Comparison of ENCODE assay signal across 17 cellular contexts in genomic region chr13:68872338-68872737, GRCh38.
DNase-seq lines count a peak whose midpoint lies in the region; FAIRE-seq and TF ChIP-seq lines count a peak whose summit lies in the region.
"Had no signal": no experiment of that assay in that cellular context is flagged by ENCODE, and none has a peak within 500 bp of the region (broad histone marks: within the 10 kb centered on the region; RNA-seq: fewer than 3 reads in every experiment).

No MANE protein-coding gene starts in this region.

- no peak overlapping the region for H2BK15ac ChIP-seq in mesendoderm (replicated peaks; ENCODE audit: low read depth)

- no peak overlapping the region for H2AK5ac ChIP-seq in mesendoderm (ENCODE audit: low read length)

- no peak overlapping the region for H4K5ac ChIP-seq in mesendoderm (ENCODE audit: low read length)

- no CpG with 5 or more reads among the region's 2 CpGs for WGBS in mesendoderm (ENCODE audit: extremely low coverage, insufficient coverage, low lambda C conversion rate)

- H3K4me1 ChIP-seq in astrocyte (ENCODE audit: insufficient read depth, low read length) (no peaks in the 10 kb centered on the region), mesendoderm (ENCODE audit: control insufficient read depth, low read depth, low read length) (no peaks in the 10 kb centered on the region)
- H3K4me1 ChIP-seq: BLaER1 treated with 17β-estradiol and CSF1 and Interleukin-3, amounts not matched to agents 10 nM and 100 nM had no signal

- no peak overlapping the region for H3K27ac ChIP-seq in RWPE1
- no peak overlapping the region for H3K27ac ChIP-seq in astrocyte (ENCODE audit: low read depth, low read length)
- H3K27ac ChIP-seq in mesendoderm (ENCODE audit: low read depth, low read length) = no peak overlapping the region
- H3K27ac ChIP-seq: 22Rv1; BLaER1 treated with 17β-estradiol and CSF1 and Interleukin-3, amounts not matched to agents 10 nM and 100 nM; GM23248 had no signal

- no peak overlapping the region for H2BK120ac ChIP-seq in mesendoderm (ENCODE audit: low read depth, low read length)

- H3K9me3 ChIP-seq in astrocyte (ENCODE audit: insufficient read depth, low read depth, low read length) = no peaks in the 10 kb centered on the region
- H3K9me3 ChIP-seq: BLaER1 treated with 17β-estradiol and CSF1 and Interleukin-3, amounts not matched to agents 10 nM and 100 nM had no signal

- H3K4ac ChIP-seq in mesendoderm (ENCODE audit: low read depth, low read length) = no peak overlapping the region

- H3K9me3 Mint-ChIP-seq in astrocyte (ENCODE audit: unreplicated experiment) = no peaks in the 10 kb centered on the region
- H3K9me3 Mint-ChIP-seq in osteocyte (ENCODE audit: unreplicated experiment) = peaks cover 9% of the 10 kb centered on the region

- peak; percentile 0 for DNase-seq in A172 (ENCODE audit: low spot score)
- peak; percentile 33 for DNase-seq in HT1080 (ENCODE audit: low read depth)
- peak; percentile 16 for DNase-seq in RWPE1 (ENCODE audit: low spot score)
- DNase-seq in astrocyte (ENCODE audit: low read depth) = peak; percentile 2
- DNase-seq in 8988T = no peak
- no peak for DNase-seq in germinal center (ENCODE audit: low spot score)
- DNase-seq in mesendoderm = no peak
- no peak for DNase-seq in osteocyte (ENCODE audit: extremely low spot score, unreplicated experiment)
- DNase-seq: Calu3; CD8-positive, alpha-beta T cell; DMS79 treated with DMSO at 0.1 percent for 48 hours; GM23248; HCEC 1CT had no signal

- no peak for FAIRE-seq in astrocyte (lab: Jason Lieb, UNC)
- FAIRE-seq: GM12878 had no signal

- POLR2A ChIA-PET in RWPE1 (lab: Yijun Ruan, JAX; ENCODE audit: low non-redundant PET) = no interaction called here

- H3K4me1 Mint-ChIP-seq in astrocyte (ENCODE audit: low read depth, unreplicated experiment) = no peaks in the 10 kb centered on the region
- no peaks in the 10 kb centered on the region for H3K4me1 Mint-ChIP-seq in osteocyte (ENCODE audit: unreplicated experiment)
- H3K4me1 Mint-ChIP-seq: B cell had no signal

- no peak overlapping the region for H3K4me3 ChIP-seq in astrocyte (ENCODE audit: insufficient read depth, low read depth, low read length)
- no peak overlapping the region for H3K4me3 ChIP-seq in mesendoderm (ENCODE audit: low read length)
- H3K4me3 ChIP-seq: BLaER1 treated with 17β-estradiol and CSF1 and Interleukin-3, amounts not matched to agents 10 nM and 100 nM; GM12878; GM23248 had no signal

- H3K79me2 ChIP-seq in astrocyte (ENCODE audit: insufficient read depth, low read length) (no peaks in the 10 kb centered on the region), mesendoderm (ENCODE audit: control insufficient read depth, insufficient read depth, low read length) (no peaks in the 10 kb centered on the region)

- no peak overlapping the region for H2AFZ ChIP-seq in astrocyte (ENCODE audit: low read depth, low read length)
- H2AFZ ChIP-seq: GM23248 had no signal

- CTCF ChIA-PET in RWPE1 (lab: Yijun Ruan, JAX) = no interaction called here

- no peak overlapping the region for H4K8ac ChIP-seq in mesendoderm (ENCODE audit: low read depth, low read length)

- H4K20me1 ChIP-seq in astrocyte (ENCODE audit: insufficient read depth, low read length) = no peaks in the 10 kb centered on the region
- H4K20me1 ChIP-seq: BLaER1 treated with 17β-estradiol and CSF1 and Interleukin-3, amounts not matched to agents 10 nM and 100 nM had no signal

- H3K18ac ChIP-seq in mesendoderm (ENCODE audit: low read length) = no peak overlapping the region

- H3K9ac ChIP-seq in astrocyte (ENCODE audit: low read length) = no peak overlapping the region
- H3K9ac ChIP-seq in mesendoderm (ENCODE audit: low read length) = no peak overlapping the region
- H3K9ac ChIP-seq: BLaER1 treated with 17β-estradiol and CSF1 and Interleukin-3, amounts not matched to agents 10 nM and 100 nM; GM23248 had no signal

- H3K36me3 ChIP-seq in astrocyte (ENCODE audit: insufficient read depth, low read length) (no peaks in the 10 kb centered on the region), mesendoderm (ENCODE audit: control insufficient read depth, insufficient read depth, low read length) (no peaks in the 10 kb centered on the region)
- H3K36me3 ChIP-seq: BLaER1 treated with 17β-estradiol and CSF1 and Interleukin-3, amounts not matched to agents 10 nM and 100 nM had no signal

- H3K23ac ChIP-seq in mesendoderm (ENCODE audit: low read length) = no peak overlapping the region

- H3K36me3 Mint-ChIP-seq in astrocyte (ENCODE audit: low read depth, unreplicated experiment) (no peaks in the 10 kb centered on the region), osteocyte (ENCODE audit: unreplicated experiment) (no peaks in the 10 kb centered on the region)
- H3K36me3 Mint-ChIP-seq: CD8-positive, alpha-beta T cell had no signal

- no peak overlapping the region for H2BK5ac ChIP-seq in mesendoderm (ENCODE audit: low read length)

- H3K56ac ChIP-seq in mesendoderm (ENCODE audit: low read length) = no peak overlapping the region

- no peaks in the 10 kb centered on the region for H3K79me1 ChIP-seq in mesendoderm (ENCODE audit: low read length)

- no peak overlapping the region for H3K27ac Mint-ChIP-seq in astrocyte (ENCODE audit: unreplicated experiment)
- H3K27ac Mint-ChIP-seq in osteocyte (ENCODE audit: unreplicated experiment) = no peak overlapping the region
- H3K27ac Mint-ChIP-seq: B cell; CD8-positive, alpha-beta T cell had no signal

- H3K27me3 ChIP-seq in astrocyte (ENCODE audit: insufficient read depth, low read length) (no peaks in the 10 kb centered on the region), mesendoderm (ENCODE audit: insufficient read depth, low read length, poor library complexity) (no peaks in the 10 kb centered on the region)
- H3K27me3 ChIP-seq: BLaER1 treated with 17β-estradiol and CSF1 and Interleukin-3, amounts not matched to agents 10 nM and 100 nM had no signal

- TF ChIP-seq CTCF in RWPE1 (conservative IDR thresholded peaks at IDR 0.05; ENCODE audit: low read depth) (no peak), astrocyte (IDR thresholded peaks at IDR 0.05; ENCODE audit: insufficient read depth, low read depth, low read length) (no peak), osteocyte (IDR thresholded peaks at IDR 0.05) (no peak)

- no peaks in the 10 kb centered on the region for H3K27me3 Mint-ChIP-seq in astrocyte (ENCODE audit: low read depth, unreplicated experiment)
- no peaks in the 10 kb centered on the region for H3K27me3 Mint-ChIP-seq in osteocyte (ENCODE audit: unreplicated experiment)
- H3K27me3 Mint-ChIP-seq: B cell had no signal

- H3K4me3 Mint-ChIP-seq in astrocyte (ENCODE audit: unreplicated experiment) (no peak overlapping the region), osteocyte (ENCODE audit: unreplicated experiment) (no peak overlapping the region)
- H3K4me3 Mint-ChIP-seq: B cell; CD8-positive, alpha-beta T cell had no signal

- no peak overlapping the region for H3K4me2 ChIP-seq in astrocyte (ENCODE audit: low read length)
- no peak overlapping the region for H3K4me2 ChIP-seq in mesendoderm (ENCODE audit: low read length)
- H3K4me2 ChIP-seq: BLaER1 treated with 17β-estradiol and CSF1 and Interleukin-3, amounts not matched to agents 10 nM and 100 nM had no signal

Comparison
In these comparisons a context has a peak if more than half of its experiments do, and no peak if none do; other contexts are left out.
1. DNase-seq: peak in A172 (single experiment), HT1080 (single experiment), RWPE1 (single experiment) and astrocyte (single experiment); none in 8988T (single experiment), germinal center (single experiment), mesendoderm (single experiment) and osteocyte (single experiment).